Comparison of ENCODE assay signal across 5 cellular contexts in the genomic region with DNA sequence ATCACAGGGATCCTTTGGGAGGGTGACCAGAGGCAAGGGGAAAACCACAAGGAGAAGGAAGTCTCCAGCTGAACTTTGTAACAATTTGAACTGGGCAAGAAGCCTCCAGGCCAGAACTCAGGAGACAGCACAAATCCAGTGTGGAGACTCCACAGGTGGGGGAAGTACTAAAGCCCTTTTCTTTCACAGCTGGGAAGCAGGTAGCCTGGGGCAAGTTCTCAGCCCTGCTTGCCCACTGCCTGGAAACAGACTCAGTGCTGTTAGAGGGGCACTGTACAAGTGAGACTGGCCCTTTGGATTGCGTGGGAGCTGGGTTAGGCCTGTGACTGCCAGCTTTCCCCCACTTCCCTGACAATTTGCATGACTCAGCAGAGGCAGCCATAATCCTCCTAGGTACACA.
DNase-seq lines count a peak whose midpoint lies in the region; FAIRE-seq and TF ChIP-seq lines count a peak whose summit lies in the region.
"Not testable (repeated sequence)": the region's sequence is repeated elsewhere in the genome, so short reads cannot be mapped to it uniquely, and the experiment has no call there.

No MANE protein-coding gene starts in this region.

- H3K27me3 Mint-ChIP-seq in endothelial cell (ENCODE audit: unreplicated experiment) = not testable (repeated sequence)

- not testable (repeated sequence) for H4K20me1 ChIP-seq in BLaER1; PC-9 (ENCODE audit: insufficient read depth)

- H3K4me2 ChIP-seq in BLaER1 (peak overlapping the region; percentile 37; the same call in 1 of the 2 replicates), PC-9 (peak overlapping the region; percentile 19; the same call in 1 of the 2 replicates)

- FAIRE-seq in bronchial epithelial cell (lab: Jason Lieb, UNC) = peak; percentile 76

- not testable (repeated sequence) for TF ChIP-seq CTCF in PC-9 (conservative IDR thresholded peaks at IDR 0.05); bronchial epithelial cell (IDR thresholded peaks at IDR 0.05; ENCODE audit: insufficient read depth, low read length, severe bottlenecking); endothelial cell (IDR thresholded peaks at IDR 0.05; ENCODE audit: unreplicated experiment)

- peak; percentile 60 for DNase-seq in ELF-1 (ENCODE audit: low read depth, low spot score)
- DNase-seq in PC-9; bronchial epithelial cell (ENCODE audit: low read depth); endothelial cell (ENCODE audit: low spot score): not testable (repeated sequence)

- H3F3A ChIP-seq in PC-9 (ENCODE audit: insufficient read depth, low read depth) = not testable (repeated sequence)

- H3K4me1 ChIP-seq in BLaER1 = not testable (repeated sequence)
- peaks cover 13% of the 10 kb centered on the region; the same call in 1 of the 2 replicates for H3K4me1 ChIP-seq in PC-9 (replicated peaks; ENCODE audit: insufficient read depth)

- not testable (repeated sequence) for H3K9ac ChIP-seq in BLaER1

- H3K36me3 Mint-ChIP-seq in endothelial cell (ENCODE audit: low read depth, unreplicated experiment) = not testable (repeated sequence)

- not testable (repeated sequence) for H3K4me1 Mint-ChIP-seq in endothelial cell (ENCODE audit: unreplicated experiment)

- peak overlapping the region; percentile 36 for H3K27ac Mint-ChIP-seq in endothelial cell (ENCODE audit: unreplicated experiment)

- H3K27me3 ChIP-seq in BLaER1; PC-9 (ENCODE audit: insufficient read depth, low read depth); bronchial epithelial cell (ENCODE audit: control insufficient read depth, insufficient read depth, low read length): not testable (repeated sequence)

- H3K9me3 Mint-ChIP-seq in endothelial cell (ENCODE audit: unreplicated experiment) = not testable (repeated sequence)

- not testable (repeated sequence) for H3K4me3 ChIP-seq in BLaER1; PC-9; bronchial epithelial cell (ENCODE audit: low read depth, low read length)

- intact Hi-C loops in PC-9 (cut with micrococcal nuclease; ENCODE audit: unreplicated experiment) = not testable (repeated sequence)

- not testable (repeated sequence) for H3K79me2 ChIP-seq in PC-9 (ENCODE audit: low read depth)

- CTCF ChIA-PET in PC-9 (lab: Charles Lee) = not testable (repeated sequence)

- not testable (repeated sequence) for H3K9me2 ChIP-seq in PC-9 (ENCODE audit: insufficient read depth)

- H3K27ac ChIP-seq in BLaER1 = not testable (repeated sequence)
- peak overlapping the region; percentile 23 for H3K27ac ChIP-seq in PC-9

- BruUV-seq in PC-9 (replicated peaks; lab: Mats Ljungman, UMichigan) = not testable (repeated sequence)

- POLR2A ChIA-PET in PC-9 (lab: Charles Lee; ENCODE audit: unreplicated experiment) = not testable (repeated sequence)

- H3K36me3 ChIP-seq in BLaER1; PC-9 (ENCODE audit: low read depth); bronchial epithelial cell (ENCODE audit: control insufficient read depth, insufficient read depth, low read length): not testable (repeated sequence)

- H2AFZ ChIP-seq in PC-9 = peak overlapping the region; percentile 66

- H3K4me3 Mint-ChIP-seq in endothelial cell (ENCODE audit: unreplicated experiment) = not testable (repeated sequence)

- peaks cover 29% of the 10 kb centered on the region for H3K9me3 ChIP-seq in BLaER1
- H3K9me3 ChIP-seq in PC-9 (ENCODE audit: insufficient read depth, low read depth) = not testable (repeated sequence)
